Comparison of ENCODE assay signal across 8 cellular contexts in the genomic region with DNA sequence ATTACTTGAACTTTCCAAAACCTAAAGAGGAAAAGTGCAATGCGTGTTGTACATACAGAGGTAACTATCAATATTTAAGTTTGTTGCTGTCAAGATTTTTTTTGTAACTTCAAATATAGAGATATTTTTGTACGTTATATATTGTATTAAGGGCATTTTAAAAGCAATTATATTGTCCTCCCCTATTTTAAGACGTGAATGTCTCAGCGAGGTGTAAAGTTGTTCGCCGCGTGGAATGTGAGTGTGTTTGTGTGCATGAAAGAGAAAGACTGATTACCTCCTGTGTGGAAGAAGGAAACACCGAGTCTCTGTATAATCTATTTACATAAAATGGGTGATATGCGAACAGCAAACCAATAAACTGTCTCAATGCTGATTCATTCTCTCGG. TPM values are rescaled to one million over a fixed set of nuclear protein-coding genes. Genes with fewer than 3 reads are reported as not detected.
DNase-seq lines count a peak whose midpoint lies in the region; ATAC-seq and TF ChIP-seq lines count a peak whose summit lies in the region.

No MANE protein-coding gene starts in this region.

- H3K9me3 ChIP-seq in HEK293 (ENCODE audit: control insufficient read depth, insufficient read depth, low read depth, low read length) = no peaks in the 10 kb centered on the region
- H3K9me3 ChIP-seq in mesenchymal stem cell (ENCODE audit: control insufficient read depth, low read length) = peaks cover 3% of the 10 kb centered on the region

- CTCF ChIA-PET in HEK293 (lab: Yijun Ruan, JAX) = interaction anchor here (0.6 to 6.8 kb wide), 17 partner anchors 9 to 548 kb away, joined by 3 to 68 read pairs (median 5); no protein-coding TSS in a partner anchor

- peak overlapping the region in 1 of 2 experiments; percentile 59 for H2BK12ac ChIP-seq in mesenchymal stem cell (ENCODE audit: low read length in 2 of 2)

- H3K4me2 ChIP-seq in mesenchymal stem cell (ENCODE audit: low read length, poor library complexity, severe bottlenecking) = peak overlapping the region; percentile 74

- H3K23ac ChIP-seq in mesenchymal stem cell (ENCODE audit: low read length in 2 of 2) = peak overlapping the region in 1 of 2 experiments; percentile 80

- POLR2A ChIA-PET in HEK293 (lab: Yijun Ruan, JAX) = interaction anchor here (0.5 to 3.7 kb wide), 11 partner anchors 9 to 502 kb away, joined by 3 to 28 read pairs (median 4); no protein-coding TSS in a partner anchor

- H4K8ac ChIP-seq in mesenchymal stem cell (ENCODE audit: low read length) = peak overlapping the region; percentile 83

- 2% methylated on average over 7 of the region's 10 CpGs for WGBS in mesenchymal stem cell

- in situ Hi-C loops in astrocyte of the spinal cord (cut with HindIII; ENCODE audit: low sequenced_read_pairs) = no loop called here

- peak overlapping the region; percentile 88 for H4K91ac ChIP-seq in mesenchymal stem cell (ENCODE audit: low read length)

- no peak overlapping the region for H2AK5ac ChIP-seq in mesenchymal stem cell (ENCODE audit: low read length, severe bottlenecking)

- H3K4me3 ChIP-seq in HEK293 (ENCODE audit: low read depth, low read length) (peak overlapping the region; percentile 48), astrocyte of the spinal cord (ENCODE audit: low read depth, low read length) (peak overlapping the region; percentile 76), mesenchymal stem cell (ENCODE audit: insufficient read depth in 1 of 2, low read depth in 1 of 2, low read length in 2 of 2) (peak overlapping the region; percentile 91 to 93)

- ATAC-seq in GM21529 (IDR thresholded peaks at IDR 0.05; ENCODE audit: unreplicated experiment) = no peak
- no peak for ATAC-seq in esophagus mucosa

- H2BK120ac ChIP-seq in mesenchymal stem cell (ENCODE audit: low read depth, low read length) = no peak overlapping the region

- H3K27ac ChIP-seq in HEK293 (ENCODE audit: extremely low read depth, low read depth, low read length) (peak overlapping the region; percentile 86), mesenchymal stem cell (ENCODE audit: low read length, poor library complexity, severe bottlenecking) (peak overlapping the region; percentile 96)

- H3K27me3 ChIP-seq in mesenchymal stem cell (ENCODE audit: control insufficient read depth in 1 of 2, insufficient read depth in 1 of 2, low read length in 2 of 2) = no peaks in the 10 kb centered on the region

- H3K4ac ChIP-seq in mesenchymal stem cell (ENCODE audit: low read depth in 1 of 2, low read length in 2 of 2) = no peak overlapping the region

- H3K36me3 ChIP-seq in HEK293 (ENCODE audit: control insufficient read depth in 2 of 2, insufficient read depth in 1 of 2, low read length in 2 of 2) (peaks cover 0 to 16% of the 10 kb centered on the region in 2 experiments; a peak in 1 of 3 replicates), mesenchymal stem cell (ENCODE audit: control insufficient read depth in 1 of 2, insufficient read depth in 2 of 2, low read depth in 1 of 2, low read length in 2 of 2) (peaks cover 25 to 27% of the 10 kb centered on the region in 2 experiments)

- H3K18ac ChIP-seq in mesenchymal stem cell (ENCODE audit: low read depth in 1 of 2, low read length in 2 of 2) = peak overlapping the region; percentile 89 to 91

- no peak overlapping the region for H2BK15ac ChIP-seq in mesenchymal stem cell (ENCODE audit: low read depth, poor library complexity, severe bottlenecking)

- H3K79me1 ChIP-seq in mesenchymal stem cell (replicated peaks; ENCODE audit: low read length, poor library complexity, severe bottlenecking) = no peaks in the 10 kb centered on the region

- H3K9ac ChIP-seq in mesenchymal stem cell (ENCODE audit: low read length) = peak overlapping the region; percentile 100

- no peaks in the 10 kb centered on the region for H3K4me1 ChIP-seq in HEK293 (ENCODE audit: control insufficient read depth, insufficient read depth, low read length)
- peaks cover 6% of the 10 kb centered on the region for H3K4me1 ChIP-seq in mesenchymal stem cell (ENCODE audit: control insufficient read depth, insufficient read depth, low read depth, low read length)

- no peak for TF ChIP-seq CTCF in HEK293 (tag by site-specific recombination; IDR thresholded peaks at IDR 0.05)
- TF ChIP-seq CTCF in astrocyte of the spinal cord (IDR thresholded peaks at IDR 0.05; ENCODE audit: low read depth, low read length) = no peak

- H2BK5ac ChIP-seq in mesenchymal stem cell (ENCODE audit: low read depth, low read length, poor library complexity, severe bottlenecking) = peak overlapping the region; percentile 94

- peak overlapping the region; percentile 78 to 79 for H3K14ac ChIP-seq in mesenchymal stem cell (ENCODE audit: low read length in 2 of 2)

- DNase-seq in A172 (ENCODE audit: low spot score) = peak; percentile 55
- DNase-seq in astrocyte of the spinal cord (ENCODE audit: low read depth, low spot score) = peak; percentile 18
- no peak for DNase-seq in mesenchymal stem cell
- DNase-seq in NCI-H345 treated with DMSO at 0.1 percent for 48 hours (lab: John Stamatoyannopoulos, UW; ENCODE audit: unreplicated experiment) = no peak
- no peak for DNase-seq in NCI-H187 treated with DMSO at 0.1 percent for 48 hours (lab: John Stamatoyannopoulos, UW)

- no peak overlapping the region for H2AFZ ChIP-seq in mesenchymal stem cell (ENCODE audit: low read depth, low read length)

TF ChIP-seq in HEK293, 187 proteins besides CTCF, POLR2A, EP300 and RAD21:
- TF ChIP-seq ZNF707 (tag by site-specific recombination; IDR thresholded peaks at IDR 0.05) (no peak), ZNF624 (tag by site-specific recombination; IDR thresholded peaks at IDR 0.05) (no peak), ZNF660 (tag by site-specific recombination; IDR thresholded peaks at IDR 0.05) (0 out of 2 replicates have a peak, but pooled peaks have one; percentile 57), ZNF155 (tag by site-specific recombination; IDR thresholded peaks at IDR 0.05) (no peak), SALL2 (tag by site-specific recombination; IDR thresholded peaks at IDR 0.05; ENCODE audit: borderline replicate concordance) (no peak), ZNF266 (tag by site-specific recombination; IDR thresholded peaks at IDR 0.05; ENCODE audit: low read depth) (no peak), ZSCAN16 (tag by site-specific recombination; IDR thresholded peaks at IDR 0.05) (no peak)
- TF ChIP-seq, protein P1, sequence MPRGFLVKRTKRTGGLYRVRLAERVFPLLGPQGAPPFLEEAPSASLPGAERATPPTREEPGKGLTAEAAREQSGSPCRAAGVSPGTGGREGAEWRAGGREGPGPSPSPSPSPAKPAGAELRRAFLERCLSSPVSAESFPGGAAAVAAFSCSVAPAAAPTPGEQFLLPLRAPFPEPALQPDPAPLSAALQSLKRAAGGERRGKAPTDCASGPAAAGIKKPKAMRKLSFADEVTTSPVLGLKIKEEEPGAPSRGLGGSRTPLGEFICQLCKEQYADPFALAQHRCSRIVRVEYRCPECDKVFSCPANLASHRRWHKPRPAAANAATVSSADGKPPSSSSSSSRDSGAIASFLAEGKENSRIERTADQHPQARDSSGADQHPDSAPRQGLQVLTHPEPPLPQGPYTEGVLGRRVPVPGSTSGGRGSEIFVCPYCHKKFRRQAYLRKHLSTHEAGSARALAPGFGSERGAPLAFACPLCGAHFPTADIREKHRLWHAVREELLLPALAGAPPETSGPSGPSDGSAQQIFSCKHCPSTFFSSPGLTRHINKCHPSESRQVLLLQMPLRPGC (tag by site-specific recombination; IDR thresholded peaks at IDR 0.05) = no peak

RNA-seq across cellular contexts. Expression of gene ADM, which starts 2.1 kb away (rescaled TPM):
- 40.3 and 46.7 TPM in 2 replicates for total RNA-seq in A172 (2014; rRNA removed; shearing (Covaris generic))
- polyA plus RNA-seq in mesenchymal stem cell (2013, experiment 1 of 2) = 90.3 TPM
- 87.3 TPM for polyA plus RNA-seq in mesenchymal stem cell (2013, experiment 2 of 2)
- total RNA-seq in esophagus mucosa = 15.5 TPM

RNA-seq across cellular contexts. Expression of gene SBF2, which starts 13.0 kb away (rescaled TPM):
- 19.6 and 34.7 TPM in 2 replicates for total RNA-seq in A172 (2014; rRNA removed; shearing (Covaris generic))
- polyA plus RNA-seq in mesenchymal stem cell (2013, experiment 1 of 2) = 21.0 TPM
- polyA plus RNA-seq in mesenchymal stem cell (2013, experiment 2 of 2) = 20.2 TPM
- 27.7 TPM for total RNA-seq in esophagus mucosa

Comparison
In these comparisons a context has a peak if more than half of its experiments do, and no peak if none do; other contexts are left out.
1. DNase-seq: peak in A172 (single experiment) and astrocyte of the spinal cord (single experiment); none in mesenchymal stem cell (single experiment), NCI-H345 treated with DMSO at 0.1 percent for 48 hours (single experiment) and NCI-H187 treated with DMSO at 0.1 percent for 48 hours (single experiment).
2. Peak in every context shown above with its lines, with median percentiles within 50 percentile points of each other: H3K4me3 ChIP-seq.